In the genomic region with DNA sequence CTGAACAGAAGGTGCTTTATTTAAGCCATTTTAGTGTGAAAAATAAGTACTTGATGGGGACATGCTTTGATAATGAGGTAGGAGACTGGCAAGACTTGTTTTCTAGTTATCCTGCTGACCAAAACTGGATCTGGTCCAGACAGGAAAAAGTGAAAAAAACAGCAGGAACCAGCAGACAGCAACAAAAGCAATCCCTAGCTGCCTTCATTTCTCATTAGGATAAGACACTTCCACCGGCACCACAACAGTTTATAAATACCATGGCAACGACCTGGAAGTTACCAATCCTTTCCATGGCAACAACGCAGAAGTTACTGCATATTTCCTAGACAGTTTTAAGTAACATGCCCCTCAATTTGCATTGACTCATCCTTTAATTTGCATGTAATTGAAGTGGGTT, we compare ENCODE assay signal across 19 cellular contexts.
DNase-seq lines count a peak whose midpoint lies in the region; TF ChIP-seq lines count a peak whose summit lies in the region.
"Had no signal": no experiment of that assay in that cellular context is flagged by ENCODE, and none has a peak within 500 bp of the region (broad histone marks: within the 10 kb centered on the region; RNA-seq: fewer than 3 reads in every experiment).

No MANE protein-coding gene starts in this region.

- no peak overlapping the region for H3K4me3 ChIP-seq in epithelial cell of esophagus (ENCODE audit: low read length)
- H3K4me3 ChIP-seq: gastrocnemius medialis, sigmoid colon, uterus had no signal

- DNase-seq in DMS153 (lab: John Stamatoyannopoulos, UW) (peak; percentile 24), DMS153 treated with DMSO at 0.1 percent for 48 hours (lab: John Stamatoyannopoulos, UW; ENCODE audit: unreplicated experiment) (no peak), Daoy (ENCODE audit: low read depth) (peak; percentile 2), NCI-H524 (lab: John Stamatoyannopoulos, UW) (peak; percentile 88 to 94), epithelial cell of esophagus (ENCODE audit: low read depth) (peak; percentile 1), NCI-H146 treated with DMSO at 0.1 percent for 48 hours (lab: John Stamatoyannopoulos, UW; ENCODE audit: unreplicated experiment) (no peak), cerebellar cortex (ENCODE audit: low spot score) (no peak), 8988T (no peak)
- DNase-seq: activated CD4-positive, alpha-beta T cell treated with anti-CD3 and anti-CD28 coated beads, Interleukin-2, amount 50 U/mL, for 48 hours; activated gamma-delta T cell treated with Interleukin-2 at 50 U/mL for 16 hours; AML-193; central memory CD4-positive, alpha-beta T cell; gastrocnemius medialis; naive thymus-derived CD4-positive, alpha-beta T cell; NCI-H1694 treated with DMSO at 0.1 percent for 48 hours; NCI-H510A; sigmoid colon; T-helper 2 cell; uterus had no signal

- TF ChIP-seq CTCF in epithelial cell of esophagus (IDR thresholded peaks at IDR 0.05; ENCODE audit: insufficient read depth, low read depth, low read length, missing control alignments) = no peak

Comparison
In these comparisons a context has a peak if more than half of its experiments do, and no peak if none do; other contexts are left out.
1. DNase-seq: peak in DMS153 (single experiment), Daoy (single experiment), NCI-H524 (2 of 2) and epithelial cell of esophagus (single experiment); none in DMS153 treated with DMSO at 0.1 percent for 48 hours (single experiment), NCI-H146 treated with DMSO at 0.1 percent for 48 hours (single experiment), cerebellar cortex (single experiment) and 8988T (single experiment).